ENCODE assay signal across 11 cellular contexts in the genomic region with DNA sequence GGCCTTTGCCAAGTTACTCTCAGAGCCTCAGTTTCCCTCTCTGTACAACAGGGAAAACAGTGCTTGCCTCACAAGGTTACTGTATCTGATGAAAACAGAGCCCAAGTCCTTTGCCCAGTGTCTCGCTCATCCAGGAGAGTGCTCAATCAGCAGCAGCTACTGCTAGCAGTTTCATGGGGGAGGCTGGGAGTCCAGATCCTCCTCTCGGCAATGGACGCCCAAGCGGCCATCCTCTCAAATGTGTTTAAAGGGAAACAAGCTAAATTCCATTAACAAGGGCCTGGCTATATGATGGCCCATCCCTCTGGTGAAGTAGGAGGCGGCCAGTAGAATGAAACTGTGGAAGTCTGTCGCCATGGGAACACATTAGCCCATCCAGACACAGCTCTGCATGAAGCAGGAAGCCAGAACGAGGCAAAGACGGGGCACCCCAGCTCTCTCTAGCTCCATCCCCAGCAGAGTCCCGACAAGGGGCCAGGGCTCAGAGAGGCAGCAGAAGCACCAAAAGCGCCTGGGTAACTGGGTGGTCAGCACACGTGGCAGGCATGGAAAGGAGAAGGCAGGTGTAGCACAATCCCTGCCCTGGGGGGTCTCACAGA. TPM values are rescaled to one million over a fixed set of nuclear protein-coding genes. Genes with fewer than 3 reads are reported as not detected.
DNase-seq lines count a peak whose midpoint lies in the region; ATAC-seq, FAIRE-seq and TF ChIP-seq lines count a peak whose summit lies in the region.
"Had no signal": no experiment of that assay in that cellular context is flagged by ENCODE, and none has a peak within 500 bp of the region (broad histone marks: within the 10 kb centered on the region; RNA-seq: fewer than 3 reads in every experiment).

No MANE protein-coding gene starts in this region.

- TF ChIP-seq CTCF in D721Med (IDR thresholded peaks at IDR 0.05; ENCODE audit: insufficient read depth, missing control alignments) = no peak

- no peak for DNase-seq in activated naive CD4-positive, alpha-beta T cell treated with anti-CD3 and anti-CD28 coated beads, Interleukin-2, amount 50 U/mL, for 72 hours (ENCODE audit: low spot score in 2 of 2)
- DNase-seq in cerebellar cortex (ENCODE audit: low spot score) = peak; percentile 58
- no peak for DNase-seq in D721Med (ENCODE audit: insufficient read length, low spot score)
- DNase-seq: AML-193 had no signal

- ATAC-seq in activated naive CD4-positive, alpha-beta T cell treated with anti-CD3 and anti-CD28 coated beads, Interleukin-2, amount 50 U/mL, for 72 hours = no peak
- ATAC-seq in GM19467 (IDR thresholded peaks at IDR 0.05; ENCODE audit: unreplicated experiment) (no peak), GM21737 (IDR thresholded peaks at IDR 0.05; ENCODE audit: unreplicated experiment) (no peak)

- H3K4me1 ChIP-seq in muscle layer of duodenum (ENCODE audit: control insufficient read depth in 1 of 2, insufficient read depth in 2 of 2, low read length in 2 of 2) = peaks cover 28 to 69% of the 10 kb centered on the region in 2 donors
- H3K4me1 ChIP-seq in urinary bladder (ENCODE audit: insufficient read depth) = peaks cover 7% of the 10 kb centered on the region

- H3K36me3 Mint-ChIP-seq in activated naive CD4-positive, alpha-beta T cell treated with anti-CD3 and anti-CD28 coated beads, Interleukin-2, amount 50 U/mL, for 24 hours = peaks cover 2% of the 10 kb centered on the region
- no peaks in the 10 kb centered on the region for H3K36me3 Mint-ChIP-seq in activated naive CD4-positive, alpha-beta T cell treated with anti-CD3 and anti-CD28 coated beads, Interleukin-2, amount 50 U/mL, for 72 hours

- FAIRE-seq in D721Med (lab: Jason Lieb, UNC) = no peak
- FAIRE-seq: islet of Langerhans had no signal

- H3K4me3 ChIP-seq in muscle layer of duodenum (ENCODE audit: low read depth in 1 of 2, low read length in 2 of 2) = no peak overlapping the region
- no peak overlapping the region for H3K4me3 ChIP-seq in urinary bladder (ENCODE audit: low read depth, low read length)

- H3K9me3 ChIP-seq in muscle layer of duodenum (ENCODE audit: control insufficient read depth in 1 of 2, low read length in 2 of 2) = no peaks in the 10 kb centered on the region

- peaks cover 93% of the 10 kb centered on the region for H3K4me1 Mint-ChIP-seq in activated naive CD4-positive, alpha-beta T cell treated with anti-CD3 and anti-CD28 coated beads, Interleukin-2, amount 50 U/mL, for 24 hours

- no peaks in the 10 kb centered on the region for H3K27me3 ChIP-seq in muscle layer of duodenum (ENCODE audit: low read depth, low read length)

- no peaks in the 10 kb centered on the region for H3K27me3 Mint-ChIP-seq in activated naive CD4-positive, alpha-beta T cell treated with anti-CD3 and anti-CD28 coated beads, Interleukin-2, amount 50 U/mL, for 24 hours
- H3K27me3 Mint-ChIP-seq: activated naive CD8-positive, alpha-beta T cell had no signal

- no peak overlapping the region for H3K4me3 Mint-ChIP-seq in activated naive CD4-positive, alpha-beta T cell treated with anti-CD3 and anti-CD28 coated beads, Interleukin-2, amount 50 U/mL, for 24 hours
- H3K4me3 Mint-ChIP-seq: activated naive CD8-positive, alpha-beta T cell had no signal

- peak overlapping the region; percentile 55 for H3K27ac Mint-ChIP-seq in activated naive CD4-positive, alpha-beta T cell treated with anti-CD3 and anti-CD28 coated beads, Interleukin-2, amount 50 U/mL, for 24 hours
- peak overlapping the region in 1 of 2 donors; percentile 44 for H3K27ac Mint-ChIP-seq in activated naive CD4-positive, alpha-beta T cell treated with anti-CD3 and anti-CD28 coated beads, Interleukin-2, amount 50 U/mL, for 72 hours

- H3K27ac ChIP-seq in muscle layer of duodenum (ENCODE audit: low read length) = peak overlapping the region; percentile 45
- H3K27ac ChIP-seq in urinary bladder (ENCODE audit: low read depth) = peak overlapping the region; percentile 30

- 74% methylated on average over 11 of the region's 11 CpGs for WGBS in urinary bladder

- H3K9me3 Mint-ChIP-seq in activated naive CD4-positive, alpha-beta T cell treated with anti-CD3 and anti-CD28 coated beads, Interleukin-2, amount 50 U/mL, for 24 hours = no peaks in the 10 kb centered on the region
- no peaks in the 10 kb centered on the region for H3K9me3 Mint-ChIP-seq in activated naive CD4-positive, alpha-beta T cell treated with anti-CD3 and anti-CD28 coated beads, Interleukin-2, amount 50 U/mL, for 72 hours

- peaks cover 5 to 9% of the 10 kb centered on the region in 2 donors for H3K36me3 ChIP-seq in muscle layer of duodenum (ENCODE audit: control insufficient read depth in 1 of 2, insufficient read depth in 2 of 2, low read length in 2 of 2)
- no peaks in the 10 kb centered on the region for H3K36me3 ChIP-seq in urinary bladder (ENCODE audit: insufficient read depth)

RNA-seq across cellular contexts. Expression of a gene that starts 35.2 kb away (rescaled TPM):
- total RNA-seq in activated naive CD4-positive, alpha-beta T cell treated with anti-CD3 and anti-CD28 coated beads, Interleukin-2, amount 50 U/mL, for 72 hours = 10 to 100 TPM in 1 of 2 donors, 1 to 10 TPM in 1; 6.1 to 11.8 TPM
- 19.8 TPM for total RNA-seq in urinary bladder
- 15.9 TPM for polyA plus RNA-seq in urinary bladder
